In genomic region chr4:44629280-44629866, GRCh38 we compare ENCODE assay signal across 8 cellular contexts. TPM values are rescaled to one million over a fixed set of nuclear protein-coding genes. Genes with fewer than 3 reads are reported as not detected.
DNase-seq lines count a peak whose midpoint lies in the region; ATAC-seq, FAIRE-seq and TF ChIP-seq lines count a peak whose summit lies in the region.

No MANE protein-coding gene starts in this region.

- H3K9me3 ChIP-seq in IMR-90 (ENCODE audit: control insufficient read depth, insufficient read depth, low read length): no peaks in the 10 kb centered on the region
- no peaks in the 10 kb centered on the region for H3K9me3 ChIP-seq in astrocyte (ENCODE audit: insufficient read depth, low read depth, low read length)
- no peaks in the 10 kb centered on the region for H3K9me3 ChIP-seq in hepatocyte (ENCODE audit: low read depth)
- H3K9me3 ChIP-seq in smooth muscle cell (replicated peaks; ENCODE audit: low read depth): no peaks in the 10 kb centered on the region

- no peak overlapping the region for H3K4ac ChIP-seq in IMR-90 (ENCODE audit: low read depth, low read length)

- H3K9me1 ChIP-seq in IMR-90 (ENCODE audit: insufficient read depth, low read length): no peaks in the 10 kb centered on the region

- CTCF ChIA-PET in IMR-90 (lab: Yijun Ruan, JAX): interaction anchor here (0.6 to 0.7 kb wide), 2 partner anchors 456 to 705 kb away, joined by 3 read pairs; no protein-coding TSS in a partner anchor

- POLR2A ChIA-PET in IMR-90 (lab: Charles Lee; ENCODE audit: unreplicated experiment): no interaction called here

- BruUV-seq in IMR-90 (replicated peaks; lab: Mats Ljungman, UMichigan): no TSS peak

- H2AK5ac ChIP-seq in IMR-90 (ENCODE audit: low read depth, low read length): no peak overlapping the region

- no peak overlapping the region for H2BK120ac ChIP-seq in IMR-90 (ENCODE audit: low read depth, low read length)

- H3K27me3 ChIP-seq in GM23338 (ENCODE audit: insufficient read depth) (no peaks in the 10 kb centered on the region), IMR-90 (ENCODE audit: control insufficient read depth, insufficient read depth, low read length) (no peaks in the 10 kb centered on the region), astrocyte (ENCODE audit: insufficient read depth, low read length) (no peaks in the 10 kb centered on the region), hepatocyte (no peaks in the 10 kb centered on the region), smooth muscle cell (ENCODE audit: low read depth) (peaks cover 10% of the 10 kb centered on the region)

- H2BK20ac ChIP-seq in IMR-90 (ENCODE audit: low read depth, low read length): no peak overlapping the region

- H3F3A ChIP-seq in GM23338 (replicated peaks; ENCODE audit: low read depth) (no peaks in the 10 kb centered on the region), smooth muscle cell (ENCODE audit: low read depth) (no peaks in the 10 kb centered on the region)

- intact Hi-C loops in IMR-90 (cut with micrococcal nuclease): loop anchor here (1.0 kb wide), 1 partner anchor 1634 kb away; no protein-coding TSS in a partner anchor

- TF ChIP-seq CTCF in GM23338 (conservative IDR thresholded peaks at IDR 0.05; ENCODE audit: low read depth in 2 of 2) (peak; percentile 65 to 83), IMR-90 (conservative IDR thresholded peaks at IDR 0.05; ENCODE audit: low read depth, low read length) (peak; percentile 66), astrocyte (IDR thresholded peaks at IDR 0.05; ENCODE audit: insufficient read depth, low read depth, low read length) (peak; percentile 68), hepatocyte (IDR thresholded peaks at IDR 0.05; ENCODE audit: poor library complexity) (peak; percentile 76), smooth muscle cell (IDR thresholded peaks at IDR 0.05; ENCODE audit: borderline replicate concordance, insufficient read depth, poor library complexity, severe bottlenecking) (peak; percentile 83)

- no peak overlapping the region for H3K23ac ChIP-seq in IMR-90 (ENCODE audit: low read depth, low read length)

- H3K36me3 Mint-ChIP-seq in GM23338 (ENCODE audit: low read depth): no peaks in the 10 kb centered on the region
- H3K36me3 Mint-ChIP-seq in astrocyte (ENCODE audit: low read depth, unreplicated experiment): no peaks in the 10 kb centered on the region

- H3K9me3 Mint-ChIP-seq in GM23338 (no peaks in the 10 kb centered on the region), astrocyte (ENCODE audit: unreplicated experiment) (no peaks in the 10 kb centered on the region)

- H3K14ac ChIP-seq in IMR-90 (replicated peaks; ENCODE audit: low read depth, low read length): no peak overlapping the region

- no peak overlapping the region for H2BK15ac ChIP-seq in IMR-90 (ENCODE audit: low read depth, low read length)

- ATAC-seq in GM23338 (peak; percentile 67), IMR-90 (ENCODE audit: low read depth) (peak; percentile 86)

- dilution Hi-C loops in IMR-90 (cut with HindIII; ENCODE audit: low sequenced_read_pairs, unreplicated experiment): no loop called here

- no peak overlapping the region for H3K18ac ChIP-seq in IMR-90 (ENCODE audit: low read depth, low read length)

- no peak overlapping the region for H4K8ac ChIP-seq in IMR-90 (ENCODE audit: low read depth in 2 of 2, low read length in 2 of 2)

- H3K56ac ChIP-seq in IMR-90 (ENCODE audit: extremely low read depth, insufficient read depth, low read length): no peak overlapping the region

- no peak for TF ChIP-seq POLR2A in IMR-90 (IDR thresholded peaks at IDR 0.05; ENCODE audit: low read depth, low read length)

- DNase-seq in SIG-M5 treated with dmso at 0.1 percent for 504 hours (lab: John Stamatoyannopoulos, UW; ENCODE audit: unreplicated experiment) (peak; percentile 40), SIG-M5 (lab: John Stamatoyannopoulos, UW) (no peak), GM23338 (ENCODE audit: low spot score) (peak; percentile 74), IMR-90 (peak; percentile 43), RKO (ENCODE audit: low spot score) (peak; percentile 80), astrocyte (ENCODE audit: low read depth) (peak; percentile 23), hepatocyte (ENCODE audit: low spot score) (peak; percentile 72), smooth muscle cell (lab: John Stamatoyannopoulos, UW; ENCODE audit: unreplicated experiment) (no peak)

- H3K79me1 ChIP-seq in IMR-90 (ENCODE audit: low read depth in 1 of 2, low read length in 2 of 2): no peaks in the 10 kb centered on the region

- H3K36me3 ChIP-seq in GM23338 (ENCODE audit: insufficient read depth): no peaks in the 10 kb centered on the region
- no peaks in the 10 kb centered on the region for H3K36me3 ChIP-seq in IMR-90 (ENCODE audit: control insufficient read depth, insufficient read depth, low read length)
- no peaks in the 10 kb centered on the region for H3K36me3 ChIP-seq in astrocyte (ENCODE audit: insufficient read depth, low read length)
- H3K36me3 ChIP-seq in hepatocyte (replicated peaks; ENCODE audit: insufficient read depth, low read depth): no peaks in the 10 kb centered on the region
- no peaks in the 10 kb centered on the region for H3K36me3 ChIP-seq in smooth muscle cell (ENCODE audit: low read depth)

- no peak overlapping the region for H2AFZ ChIP-seq in GM23338
- H2AFZ ChIP-seq in IMR-90 (replicated peaks; ENCODE audit: low read length, poor library complexity): no peak overlapping the region
- no peak overlapping the region for H2AFZ ChIP-seq in astrocyte (ENCODE audit: low read depth, low read length)
- no peak overlapping the region for H2AFZ ChIP-seq in hepatocyte
- H2AFZ ChIP-seq in smooth muscle cell (ENCODE audit: low read depth): no peak overlapping the region

- no CpG with 5 or more reads among the region's 2 CpGs for WGBS in IMR-90 (ENCODE audit: extremely low coverage in 2 of 2, insufficient read length in 1 of 2), 2 experiments
- WGBS in hepatocyte (ENCODE audit: low lambda C conversion rate, missing lambda C conversion rate): 3% methylated on average over 2 of the region's 2 CpGs
- WGBS in smooth muscle cell (ENCODE audit: low lambda C conversion rate): 0% methylated on average over 2 of the region's 2 CpGs

- in situ Hi-C loops in IMR-90 (cut with MboI; ENCODE audit: low sequenced_read_pairs): no loop called here

- H3K4me3 Mint-ChIP-seq in GM23338 (no peak overlapping the region), astrocyte (ENCODE audit: unreplicated experiment) (no peak overlapping the region)

- H3K4me2 ChIP-seq in GM23338 (no peak overlapping the region), IMR-90 (ENCODE audit: low read depth, low read length) (no peak overlapping the region), astrocyte (ENCODE audit: low read length) (no peak overlapping the region), hepatocyte (no peak overlapping the region), smooth muscle cell (no peak overlapping the region)

- H2BK5ac ChIP-seq in IMR-90 (ENCODE audit: low read depth, low read length, poor library complexity, severe bottlenecking): no peak overlapping the region

- no peaks in the 10 kb centered on the region for H3K9me2 ChIP-seq in GM23338 (ENCODE audit: insufficient read depth)
- H3K9me2 ChIP-seq in hepatocyte (replicated peaks; ENCODE audit: insufficient read depth): no peaks in the 10 kb centered on the region

- FAIRE-seq in astrocyte (lab: Jason Lieb, UNC): no peak

- H3K9ac ChIP-seq in IMR-90 (ENCODE audit: low read depth, low read length): no peak overlapping the region
- H3K9ac ChIP-seq in astrocyte (ENCODE audit: low read length): no peak overlapping the region
- no peak overlapping the region for H3K9ac ChIP-seq in smooth muscle cell (ENCODE audit: low read depth)

- H3K79me2 ChIP-seq in GM23338 (replicated peaks; ENCODE audit: insufficient read depth) (no peaks in the 10 kb centered on the region), astrocyte (ENCODE audit: insufficient read depth, low read length) (no peaks in the 10 kb centered on the region), hepatocyte (no peaks in the 10 kb centered on the region), smooth muscle cell (ENCODE audit: low read depth) (no peaks in the 10 kb centered on the region)

- H3K27ac ChIP-seq in GM23338 (ENCODE audit: low read depth): no peak overlapping the region
- no peak overlapping the region for H3K27ac ChIP-seq in IMR-90 (ENCODE audit: insufficient read depth, low read length)
- H3K27ac ChIP-seq in astrocyte (ENCODE audit: low read depth, low read length): no peak overlapping the region
- H3K27ac ChIP-seq in hepatocyte: no peak overlapping the region
- no peak overlapping the region for H3K27ac ChIP-seq in smooth muscle cell (ENCODE audit: low read depth)

- H3K27ac Mint-ChIP-seq in GM23338 (no peak overlapping the region), astrocyte (ENCODE audit: unreplicated experiment) (no peak overlapping the region)

- H3K27me3 Mint-ChIP-seq in GM23338 (ENCODE audit: insufficient read depth, low read depth, poor library complexity): peaks cover 2% of the 10 kb centered on the region
- H3K27me3 Mint-ChIP-seq in astrocyte (ENCODE audit: low read depth, unreplicated experiment): no peaks in the 10 kb centered on the region

- H4K91ac ChIP-seq in IMR-90 (ENCODE audit: insufficient read depth, low read depth, low read length): no peak overlapping the region

- H3K4me1 ChIP-seq in GM23338 (ENCODE audit: insufficient read depth) (no peaks in the 10 kb centered on the region), IMR-90 (ENCODE audit: control insufficient read depth, insufficient read depth, low read length) (no peaks in the 10 kb centered on the region), astrocyte (ENCODE audit: insufficient read depth, low read length) (no peaks in the 10 kb centered on the region), hepatocyte (ENCODE audit: insufficient read depth) (no peaks in the 10 kb centered on the region), smooth muscle cell (ENCODE audit: low read depth) (no peaks in the 10 kb centered on the region)

- H4K20me1 ChIP-seq in GM23338 (replicated peaks; ENCODE audit: insufficient read depth) (no peaks in the 10 kb centered on the region), IMR-90 (ENCODE audit: insufficient read depth, low read length) (no peaks in the 10 kb centered on the region), astrocyte (ENCODE audit: insufficient read depth, low read length) (no peaks in the 10 kb centered on the region), hepatocyte (ENCODE audit: insufficient read depth, poor library complexity, severe bottlenecking) (no peaks in the 10 kb centered on the region), smooth muscle cell (ENCODE audit: low read depth) (no peaks in the 10 kb centered on the region)

- TF ChIP-seq RAD21 in IMR-90 (IDR thresholded peaks at IDR 0.05; ENCODE audit: low read length): peak; percentile 55

- H4K5ac ChIP-seq in IMR-90 (ENCODE audit: low read depth, low read length): no peak overlapping the region

- H2AK9ac ChIP-seq in IMR-90 (replicated peaks; ENCODE audit: low read depth, low read length, poor library complexity): no peak overlapping the region

- H3K4me1 Mint-ChIP-seq in GM23338 (peaks cover 2% of the 10 kb centered on the region; the same call in 1 of the 3 replicates), astrocyte (ENCODE audit: low read depth, unreplicated experiment) (no peaks in the 10 kb centered on the region)

- H3K4me3 ChIP-seq in GM23338 (no peak overlapping the region), IMR-90 (ENCODE audit: insufficient read depth, low read depth, low read length) (no peak overlapping the region), astrocyte (ENCODE audit: insufficient read depth, low read depth, low read length) (no peak overlapping the region), hepatocyte (no peak overlapping the region), smooth muscle cell (no peak overlapping the region)

RNA-seq across cellular contexts. Expression of gene YIPF7, which starts 22.1 kb away (rescaled TPM):
- not detected in 2 replicates for total RNA-seq in GM23338 (2014; rRNA removed; shearing (Covaris generic))
- not detected in 2 replicates for polyA plus RNA-seq in GM23338 (2016; fragmentation: Nextera tagmentation; extraction: Ambion mirVana)
- not detected in 2 replicates for total RNA-seq in IMR-90 (2012; rRNA removed)
- polyA plus RNA-seq in IMR-90 (2012; rRNA removed): not detected in 2 replicates
- polyA plus RNA-seq in IMR-90 (2012; cell fraction: cytosol; rRNA removed): not detected in 2 replicates
- polyA plus RNA-seq in IMR-90 (2012; cell fraction: nucleus; rRNA removed; ENCODE audit: low replicate concordance): 0.11 TPM in 1 of 2 replicates, not detected in the other
- total RNA-seq in astrocyte: 0.30 and 0.31 TPM in 2 replicates
- total RNA-seq in hepatocyte: 0.30 TPM in 1 of 2 replicates, not detected in the other
- polyA plus RNA-seq in hepatocyte: not detected in 2 replicates
- total RNA-seq in smooth muscle cell: not detected in 2 replicates
- 0.45 TPM in 1 of 2 replicates, not detected in the other for polyA plus RNA-seq in smooth muscle cell

RNA-seq across cellular contexts. Expression of gene GUF1, which starts 48.8 kb away (rescaled TPM):
- total RNA-seq in GM23338 (2014; rRNA removed; shearing (Covaris generic)): 37.9 and 39.9 TPM in 2 replicates
- polyA plus RNA-seq in GM23338 (2016; fragmentation: Nextera tagmentation; extraction: Ambion mirVana) (9.3 and 15.4 TPM in 2 replicates), IMR-90 (2012; rRNA removed) (8.3 and 9.9 TPM in 2 replicates), hepatocyte (10.9 and 13.7 TPM in 2 replicates), smooth muscle cell (6.8 and 7.2 TPM in 2 replicates)
- total RNA-seq in IMR-90 (2012; rRNA removed) (10.6 and 21.7 TPM in 2 replicates), astrocyte (24.7 and 25.3 TPM in 2 replicates), hepatocyte (16.4 and 17.5 TPM in 2 replicates), smooth muscle cell (13.3 and 14.2 TPM in 2 replicates)
- 1.6 and 1.9 TPM in 2 replicates for polyA plus RNA-seq in IMR-90 (2012; cell fraction: cytosol; rRNA removed)
- polyA plus RNA-seq in IMR-90 (2012; cell fraction: nucleus; rRNA removed; ENCODE audit: low replicate concordance): 2.8 and 15.3 TPM in 2 replicates

Comparison
In these comparisons a context has a peak if more than half of its experiments do, and no peak if none do; other contexts are left out.
1. DNase-seq: peak in SIG-M5 treated with dmso at 0.1 percent for 504 hours (single experiment), GM23338 (single experiment), IMR-90 (single experiment), RKO (single experiment), astrocyte (single experiment) and hepatocyte (single experiment); none in SIG-M5 (single experiment) and smooth muscle cell (single experiment).
2. Peak in every context shown above with its lines, with median percentiles within 50 percentile points of each other: CTCF ChIP-seq.